ENCODE assay signal across 16 cellular contexts in the genomic region with DNA sequence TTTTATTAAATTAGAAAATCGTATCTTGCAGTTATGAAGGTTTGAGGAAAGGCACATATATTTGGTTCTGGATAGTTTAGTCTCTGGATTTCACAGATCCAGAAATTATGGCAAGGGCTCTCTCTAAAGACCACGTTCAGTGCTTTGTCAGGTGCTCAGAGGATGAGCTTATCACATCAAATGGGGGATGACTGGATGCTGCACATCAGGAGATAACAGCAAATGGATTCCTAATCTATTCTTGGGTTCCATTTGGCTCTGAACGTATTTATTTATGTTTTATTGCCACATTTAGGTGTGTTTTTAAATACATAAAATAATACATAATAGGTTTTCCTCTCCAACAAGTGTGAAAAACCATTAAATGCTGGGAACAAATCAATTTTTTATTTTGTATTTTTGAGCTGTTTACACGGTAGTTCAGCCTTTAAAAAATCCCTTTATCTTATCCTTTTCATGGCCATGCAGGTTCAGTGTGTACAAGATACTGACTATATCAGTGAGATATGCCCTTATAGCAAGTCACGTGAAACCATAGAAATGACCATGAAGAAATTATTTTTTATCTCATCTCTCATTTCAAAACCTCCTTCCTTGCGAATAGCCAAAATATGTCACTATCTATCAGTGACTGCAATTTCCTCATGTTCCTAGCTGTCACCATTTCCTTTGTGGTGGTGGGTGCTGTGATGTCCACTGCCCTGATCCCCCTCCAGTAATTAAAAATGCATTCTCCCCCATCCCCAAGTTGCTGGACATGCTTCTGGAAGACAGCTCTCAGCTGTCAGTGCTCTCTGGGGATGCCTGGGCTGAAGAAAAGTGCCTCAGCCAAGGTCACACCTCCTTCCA.
"Had no signal": no experiment of that assay in that cellular context is flagged by ENCODE, and none has a peak within 500 bp of the region (broad histone marks: within the 10 kb centered on the region; RNA-seq: fewer than 3 reads in every experiment).

No MANE protein-coding gene starts in this region.

- H3K4me1 ChIP-seq: esophagus muscularis mucosa, left ventricle myocardium inferior, tibial artery, vagina had no signal

- H3K27ac Mint-ChIP-seq: activated CD4-positive, alpha-beta memory T cell treated with anti-CD3 and anti-CD28 coated beads for 36 hours; activated naive CD8-positive, alpha-beta T cell treated with anti-CD3 and anti-CD28 coated beads, Interleukin-2, amount 10 ng/mL, durations not matched to agents 7 days and 5 days; stimulated activated effector memory CD8-positive, alpha-beta T cell treated with anti-CD3 and anti-CD28 coated beads, Interleukin-12 subunit alpha, Interleukin-12 subunit beta, amount 100 ng/mL, for 72 hours had no signal

- H3K27ac ChIP-seq: brain microvascular endothelial cell, coronary artery, esophagus muscularis mucosa, left ventricle myocardium inferior, tibial artery, vagina had no signal

- H3K36me3 ChIP-seq: brain microvascular endothelial cell, esophagus muscularis mucosa, left ventricle myocardium inferior, tibial artery, vagina had no signal

- DNase-seq: activated CD4-positive, alpha-beta memory T cell treated with anti-CD3 and anti-CD28 coated beads for 36 hours; activated gamma-delta T cell treated with Interleukin-2 at 50 U/mL for 16 hours; activated naive CD8-positive, alpha-beta T cell treated with anti-CD3 and anti-CD28 coated beads, Interleukin-2, amount 10 ng/mL, durations not matched to agents 7 days and 5 days; activated T-cell treated with anti-CD3 and anti-CD28 coated beads, Interleukin-2, amount 50 U/mL, for 4 hours; brain microvascular endothelial cell; hippocampal formation; kidney; left ventricle myocardium inferior; occipital lobe; tibial artery had no signal

- H3K9me3 Mint-ChIP-seq: activated CD4-positive, alpha-beta memory T cell treated with anti-CD3 and anti-CD28 coated beads for 36 hours; activated T-cell treated with anti-CD3 and anti-CD28 coated beads, Interleukin-2, amount 50 U/mL, for 4 hours; central memory CD8-positive, alpha-beta T cell; stimulated activated effector memory CD8-positive, alpha-beta T cell treated with anti-CD3 and anti-CD28 coated beads, Interleukin-12 subunit alpha, Interleukin-12 subunit beta, amount 100 ng/mL, for 72 hours had no signal

- ATAC-seq: activated T-cell treated with anti-CD3 and anti-CD28 coated beads, Interleukin-2, amount 50 U/mL, for 4 hours; stimulated activated effector memory CD8-positive, alpha-beta T cell treated with anti-CD3 and anti-CD28 coated beads, Interleukin-12 subunit alpha, Interleukin-12 subunit beta, amount 100 ng/mL, for 72 hours had no signal

- H3K27me3 Mint-ChIP-seq: central memory CD8-positive, alpha-beta T cell had no signal

- H3K27me3 ChIP-seq: brain microvascular endothelial cell, esophagus muscularis mucosa, tibial artery, vagina had no signal

- H3K9me3 ChIP-seq: esophagus muscularis mucosa, left ventricle myocardium inferior, tibial artery, vagina had no signal

- H3K36me3 Mint-ChIP-seq: activated CD4-positive, alpha-beta memory T cell treated with anti-CD3 and anti-CD28 coated beads for 36 hours; natural killer cell treated with Interleukin-12 subunit alpha and Interleukin-12 subunit beta and Interleukin-15 and Interleukin-18, amount 100 ng/mL, for 72 hours; stimulated activated effector memory CD8-positive, alpha-beta T cell treated with anti-CD3 and anti-CD28 coated beads, Interleukin-12 subunit alpha, Interleukin-12 subunit beta, amount 100 ng/mL, for 72 hours had no signal

- H3K4me3 ChIP-seq: coronary artery, esophagus muscularis mucosa, left ventricle myocardium inferior, tibial artery, vagina had no signal

- H3K4me3 Mint-ChIP-seq: activated CD4-positive, alpha-beta memory T cell treated with anti-CD3 and anti-CD28 coated beads for 36 hours; activated naive CD8-positive, alpha-beta T cell treated with anti-CD3 and anti-CD28 coated beads, Interleukin-2, amount 10 ng/mL, durations not matched to agents 7 days and 5 days; activated T-cell treated with anti-CD3 and anti-CD28 coated beads, Interleukin-2, amount 50 U/mL, for 4 hours; central memory CD8-positive, alpha-beta T cell; natural killer cell treated with Interleukin-12 subunit alpha and Interleukin-12 subunit beta and Interleukin-15 and Interleukin-18, amount 100 ng/mL, for 72 hours; stimulated activated effector memory CD8-positive, alpha-beta T cell treated with anti-CD3 and anti-CD28 coated beads, Interleukin-12 subunit alpha, Interleukin-12 subunit beta, amount 100 ng/mL, for 72 hours had no signal
